ENCODE assay signal across 1 cellular context in genomic region chr17:28949185-28950016, GRCh38.
TF ChIP-seq lines count a peak whose summit lies in the region.

No MANE protein-coding gene starts in this region.

TF ChIP-seq in A549, 52 proteins besides CTCF, POLR2A, EP300 and RAD21 (continued from another document):
- TF ChIP-seq E2F6 (IDR thresholded peaks at IDR 0.05; ENCODE audit: borderline replicate concordance, low read depth) = no peak
- no peak for TF ChIP-seq HOXB13 (CRISPR knock-in tag; IDR thresholded peaks at IDR 0.05; ENCODE audit: low read depth)
- TF ChIP-seq CBX2 (IDR thresholded peaks at IDR 0.05; ENCODE audit: borderline replicate concordance, low read depth) = no peak
- peak; percentile 30; the same call in 1 of the 2 replicates for TF ChIP-seq KDM5A (IDR thresholded peaks at IDR 0.05)
- TF ChIP-seq HOXA7 (CRISPR knock-in tag; IDR thresholded peaks at IDR 0.05) = no peak
- no peak for TF ChIP-seq NR3C1 (IDR thresholded peaks at IDR 0.05)
- TF ChIP-seq HDAC2 (IDR thresholded peaks at IDR 0.05) = no peak
- TF ChIP-seq ZNF302 (CRISPR knock-in tag; IDR thresholded peaks at IDR 0.05) = no peak
- TF ChIP-seq ZC3H11A (IDR thresholded peaks at IDR 0.05) = no peak; the same call in 1 of the 2 replicates
- TF ChIP-seq ZFP36 (IDR thresholded peaks at IDR 0.05; ENCODE audit: borderline replicate concordance, partially characterized antibody) = no peak
- TF ChIP-seq MAFK (IDR thresholded peaks at IDR 0.05; ENCODE audit: partially characterized antibody) = no peak
- TF ChIP-seq SREBF2 (IDR thresholded peaks at IDR 0.05) = no peak
- no peak for TF ChIP-seq MYC (IDR thresholded peaks at IDR 0.05; ENCODE audit: borderline replicate concordance, low read length)
- TF ChIP-seq ATOH8 (CRISPR knock-in tag; IDR thresholded peaks at IDR 0.05; ENCODE audit: low read depth) = no peak
- TF ChIP-seq BHLHE40 (IDR thresholded peaks at IDR 0.05; ENCODE audit: low read depth, low read length) = no peak
- no peak for TF ChIP-seq REST (IDR thresholded peaks at IDR 0.05)
- no peak for TF ChIP-seq NPAS2 (CRISPR knock-in tag; IDR thresholded peaks at IDR 0.05; ENCODE audit: borderline replicate concordance)
- no peak for TF ChIP-seq FOXS1 (CRISPR knock-in tag; IDR thresholded peaks at IDR 0.05)
- TF ChIP-seq RARB (CRISPR knock-in tag; IDR thresholded peaks at IDR 0.05) = no peak
- TF ChIP-seq PHF8 (IDR thresholded peaks at IDR 0.05; ENCODE audit: borderline replicate concordance, low read depth) = 0 out of 2 replicates have a peak, but pooled peaks have one; percentile 6
- TF ChIP-seq TP53 (CRISPR knock-in tag; IDR thresholded peaks at IDR 0.05) = no peak
- TF ChIP-seq CHD2 (IDR thresholded peaks at IDR 0.05; ENCODE audit: low read length, partially characterized antibody) = no peak
